Comparison of ENCODE assay signal across 2 cellular contexts in the genomic region with DNA sequence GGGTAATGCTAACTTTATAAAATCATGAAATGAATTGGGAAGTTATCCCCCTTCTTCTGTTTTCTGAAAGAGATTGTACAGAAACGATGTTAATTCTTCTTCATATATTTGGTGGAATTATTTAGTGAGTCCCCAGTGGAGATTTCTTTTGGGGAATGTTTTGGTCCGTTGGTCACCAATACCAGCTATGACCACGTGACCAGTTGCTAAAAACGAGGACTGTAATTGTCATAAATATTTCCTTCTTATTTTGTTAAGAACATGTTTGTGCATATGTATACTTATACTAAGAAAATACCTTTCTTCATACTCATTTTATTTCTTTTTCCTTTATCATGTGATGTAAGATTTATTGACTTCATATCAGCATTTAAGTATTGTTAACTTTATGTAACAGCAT.
TF ChIP-seq lines count a peak whose summit lies in the region.

No MANE protein-coding gene starts in this region.

TF ChIP-seq in HepG2, 621 proteins besides CTCF, POLR2A, EP300 and RAD21:
- TF ChIP-seq MNT (IDR thresholded peaks at IDR 0.05): no peak
- TF ChIP-seq USF2 (IDR thresholded peaks at IDR 0.05; ENCODE audit: low read depth, low read length): 0 out of 2 replicates have a peak, but pooled peaks have one; percentile 10
- TF ChIP-seq USF2 (CRISPR knock-in tag; IDR thresholded peaks at IDR 0.05; ENCODE audit: borderline replicate concordance): no peak
- TF ChIP-seq RAD51 (IDR thresholded peaks at IDR 0.05; ENCODE audit: borderline replicate concordance): peak; percentile 56; the same call in 1 of the 2 replicates

TF ChIP-seq in K562, 482 proteins besides CTCF, POLR2A, EP300 and RAD21:
- TF ChIP-seq RAD51 (IDR thresholded peaks at IDR 0.05; ENCODE audit: borderline replicate concordance, low read depth) (peak; percentile 62), ZNF785 (CRISPR knock-in tag; IDR thresholded peaks at IDR 0.05) (no peak)
- TF ChIP-seq, protein P1, sequence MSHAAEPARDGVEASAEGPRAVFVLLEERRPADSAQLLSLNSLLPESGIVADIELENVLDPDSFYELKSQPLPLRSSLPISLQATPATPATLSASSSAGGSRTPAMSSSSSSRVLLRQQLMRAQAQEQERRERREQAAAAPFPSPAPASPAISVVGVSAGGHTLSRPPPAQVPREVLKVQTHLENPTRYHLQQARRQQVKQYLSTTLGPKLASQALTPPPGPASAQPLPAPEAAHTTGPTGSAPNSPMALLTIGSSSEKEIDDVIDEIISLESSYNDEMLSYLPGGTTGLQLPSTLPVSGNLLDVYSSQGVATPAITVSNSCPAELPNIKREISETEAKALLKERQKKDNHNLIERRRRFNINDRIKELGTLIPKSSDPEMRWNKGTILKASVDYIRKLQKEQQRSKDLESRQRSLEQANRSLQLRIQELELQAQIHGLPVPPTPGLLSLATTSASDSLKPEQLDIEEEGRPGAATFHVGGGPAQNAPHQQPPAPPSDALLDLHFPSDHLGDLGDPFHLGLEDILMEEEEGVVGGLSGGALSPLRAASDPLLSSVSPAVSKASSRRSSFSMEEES (CRISPR knock-in tag; IDR thresholded peaks at IDR 0.05): peak; percentile 72
- TF ChIP-seq, protein P2, sequence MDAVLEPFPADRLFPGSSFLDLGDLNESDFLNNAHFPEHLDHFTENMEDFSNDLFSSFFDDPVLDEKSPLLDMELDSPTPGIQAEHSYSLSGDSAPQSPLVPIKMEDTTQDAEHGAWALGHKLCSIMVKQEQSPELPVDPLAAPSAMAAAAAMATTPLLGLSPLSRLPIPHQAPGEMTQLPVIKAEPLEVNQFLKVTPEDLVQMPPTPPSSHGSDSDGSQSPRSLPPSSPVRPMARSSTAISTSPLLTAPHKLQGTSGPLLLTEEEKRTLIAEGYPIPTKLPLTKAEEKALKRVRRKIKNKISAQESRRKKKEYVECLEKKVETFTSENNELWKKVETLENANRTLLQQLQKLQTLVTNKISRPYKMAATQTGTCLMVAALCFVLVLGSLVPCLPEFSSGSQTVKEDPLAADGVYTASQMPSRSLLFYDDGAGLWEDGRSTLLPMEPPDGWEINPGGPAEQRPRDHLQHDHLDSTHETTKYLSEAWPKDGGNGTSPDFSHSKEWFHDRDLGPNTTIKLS (IDR thresholded peaks at IDR 0.05; ENCODE audit: borderline replicate concordance, low read depth): no peak
